In the genomic region with DNA sequence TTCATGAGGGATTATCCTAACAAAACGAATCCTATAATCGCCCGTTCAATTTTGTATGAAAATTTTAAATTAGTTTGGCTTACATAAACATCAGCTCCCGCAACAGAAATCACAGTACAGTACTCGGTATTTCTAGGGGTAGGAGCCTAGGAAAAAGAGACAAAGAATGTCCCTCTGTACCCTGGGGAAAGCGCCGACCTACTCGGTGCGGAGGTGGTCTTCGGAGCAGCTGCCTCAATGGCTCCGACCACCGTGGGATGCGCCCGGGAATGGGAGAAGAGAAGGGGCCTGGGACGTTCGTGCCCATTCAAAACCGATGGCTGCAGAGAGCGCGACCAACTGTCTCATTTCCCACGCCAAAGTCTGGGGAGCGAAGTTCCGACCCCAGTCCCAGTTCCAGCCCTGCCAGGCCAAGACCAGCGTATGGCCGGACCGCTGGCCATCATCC, we compare ENCODE assay signal across 8 cellular contexts. TPM values are rescaled to one million over a fixed set of nuclear protein-coding genes. Genes with fewer than 3 reads are reported as not detected.
DNase-seq lines count a peak whose midpoint lies in the region; ATAC-seq and TF ChIP-seq lines count a peak whose summit lies in the region.

No MANE protein-coding gene starts in this region.

- POLR2A ChIA-PET in AG04449 (lab: Yijun Ruan, JAX) (interaction anchor here (1.1 kb wide), 1 partner anchor 362 kb away, joined by 4 read pairs; the partner anchor contains the start of gene DDHD1), activated B cell treated with CpG ODN at 0.5 μM for 24 hours (lab: Charles Lee) (interaction anchor here (1.0 to 1.2 kb wide), 2 partner anchors 48 to 1606 kb away, joined by 4 to 6 read pairs; partner anchors contain the start of gene CDKN3)

- TF ChIP-seq CTCF in AG04449 (IDR thresholded peaks at IDR 0.05; ENCODE audit: insufficient read depth, low read length, missing control alignments) (no peak), activated B cell treated with CpG ODN at 0.5 μM for 24 hours (IDR thresholded peaks at IDR 0.05) (no peak)

- CTCF ChIA-PET in AG04449 (lab: Yijun Ruan, JAX) = interaction anchor here (1.4 kb wide), 1 partner anchor 11 kb away, joined by 3 read pairs; no protein-coding TSS in a partner anchor
- CTCF ChIA-PET in activated B cell treated with CpG ODN at 0.5 μM for 24 hours (lab: Charles Lee) = no interaction called here

- H3K27ac Mint-ChIP-seq in activated B cell treated with CpG ODN at 0.5 μM for 24 hours = peak overlapping the region; percentile 72
- peak overlapping the region; percentile 79 to 88 for H3K27ac Mint-ChIP-seq in stimulated activated naive CD8-positive, alpha-beta T cell treated with anti-CD3 and anti-CD28 coated beads, Interleukin-15, amount 100 ng/mL, for 72 hours

- intact Hi-C loops in activated B cell treated with CpG ODN at 0.5 μM for 24 hours (cut with micrococcal nuclease) = loop anchor here (1.0 to 10.0 kb wide), 10 partner anchors 60 to 1717 kb away; partner anchors contain the start of genes CDKN3, CGRRF1, DDHD1 and GPR137C

- H3K27me3 ChIP-seq in iPS DF 6.9 (ENCODE audit: control insufficient read depth, insufficient read depth, low read length) = no peaks in the 10 kb centered on the region

- H3K36me3 Mint-ChIP-seq in activated B cell treated with CpG ODN at 0.5 μM for 24 hours (ENCODE audit: low read depth) = peaks cover 4% of the 10 kb centered on the region

- no peaks in the 10 kb centered on the region for H3K27me3 Mint-ChIP-seq in activated B cell treated with CpG ODN at 0.5 μM for 24 hours
- no peaks in the 10 kb centered on the region for H3K27me3 Mint-ChIP-seq in stimulated activated naive CD8-positive, alpha-beta T cell treated with anti-CD3 and anti-CD28 coated beads, Interleukin-15, amount 100 ng/mL, for 72 hours

- H3K4me3 ChIP-seq in AG04449 (ENCODE audit: low read depth, low read length) (peak overlapping the region; percentile 78), iPS DF 6.9 (ENCODE audit: low read length) (peak overlapping the region; percentile 71)

- DNase-seq in AG04449 (ENCODE audit: low read depth, low spot score) (no peak), activated B cell treated with CpG ODN at 0.5 μM for 24 hours (no peak), iPS DF 6.9 (ENCODE audit: low read depth, low spot score) (no peak), pons (ENCODE audit: low spot score) (no peak), left lobe of liver (ENCODE audit: low spot score) (no peak), SIG-M5 treated with dmso at 0.1 percent for 504 hours (lab: John Stamatoyannopoulos, UW; ENCODE audit: unreplicated experiment) (no peak)
- no peak for DNase-seq in stimulated activated naive CD8-positive, alpha-beta T cell treated with anti-CD3 and anti-CD28 coated beads, Interleukin-15, amount 100 ng/mL, for 72 hours

- H3K9me3 Mint-ChIP-seq in activated B cell treated with CpG ODN at 0.5 μM for 24 hours = no peaks in the 10 kb centered on the region
- no peaks in the 10 kb centered on the region for H3K9me3 Mint-ChIP-seq in stimulated activated naive CD8-positive, alpha-beta T cell treated with anti-CD3 and anti-CD28 coated beads, Interleukin-15, amount 100 ng/mL, for 72 hours

- ATAC-seq in GM21529 (IDR thresholded peaks at IDR 0.05; ENCODE audit: unreplicated experiment) (peak; percentile 1), activated B cell treated with CpG ODN at 0.5 μM for 24 hours (ENCODE audit: low read depth) (no peak), left lobe of liver (no peak)
- ATAC-seq in stimulated activated naive CD8-positive, alpha-beta T cell treated with anti-CD3 and anti-CD28 coated beads, Interleukin-15, amount 100 ng/mL, for 72 hours = peak; percentile 0

- H3K4me3 Mint-ChIP-seq in activated B cell treated with CpG ODN at 0.5 μM for 24 hours = peak overlapping the region; percentile 91
- peak overlapping the region; percentile 97 for H3K4me3 Mint-ChIP-seq in stimulated activated naive CD8-positive, alpha-beta T cell treated with anti-CD3 and anti-CD28 coated beads, Interleukin-15, amount 100 ng/mL, for 72 hours

- no peaks in the 10 kb centered on the region for H3K36me3 ChIP-seq in iPS DF 6.9 (ENCODE audit: control insufficient read depth, insufficient read depth, low read length)

- H3K4me1 Mint-ChIP-seq in activated B cell treated with CpG ODN at 0.5 μM for 24 hours = peaks cover 27% of the 10 kb centered on the region
- peaks cover 39% of the 10 kb centered on the region for H3K4me1 Mint-ChIP-seq in stimulated activated naive CD8-positive, alpha-beta T cell treated with anti-CD3 and anti-CD28 coated beads, Interleukin-15, amount 100 ng/mL, for 72 hours

- H3K4me1 ChIP-seq in iPS DF 6.9 (ENCODE audit: control insufficient read depth, insufficient read depth, low read length) = peaks cover 1% of the 10 kb centered on the region; the same call in 1 of the 2 replicates

- no peak overlapping the region for H3K27ac ChIP-seq in iPS DF 6.9 (ENCODE audit: low read length)

- WGBS in iPS DF 6.9 (ENCODE audit: insufficient coverage, insufficient read length) = no CpG with 5 or more reads among the region's 25 CpGs

- no peaks in the 10 kb centered on the region for H3K9me3 ChIP-seq in iPS DF 6.9 (ENCODE audit: control insufficient read depth, insufficient read depth, low read length)

RNA-seq across cellular contexts. Expression of gene GNPNAT1, which starts 0.6 kb away (rescaled TPM):
- 9.7 and 11.4 TPM in 2 replicates for total RNA-seq in activated B cell treated with CpG ODN at 0.5 μM for 24 hours
- total RNA-seq in left lobe of liver = 36.7 TPM

Comparison
In these comparisons a context has a peak if more than half of its experiments do, and no peak if none do; other contexts are left out.
1. ATAC-seq: peak in GM21529 (single experiment) and stimulated activated naive CD8-positive, alpha-beta T cell treated with anti-CD3 and anti-CD28 coated beads, Interleukin-15, amount 100 ng/mL, for 72 hours (single experiment); none in activated B cell treated with CpG ODN at 0.5 μM for 24 hours (single experiment) and left lobe of liver (single experiment).